8 cellular contexts compared by ENCODE assay signal in the genomic region with DNA sequence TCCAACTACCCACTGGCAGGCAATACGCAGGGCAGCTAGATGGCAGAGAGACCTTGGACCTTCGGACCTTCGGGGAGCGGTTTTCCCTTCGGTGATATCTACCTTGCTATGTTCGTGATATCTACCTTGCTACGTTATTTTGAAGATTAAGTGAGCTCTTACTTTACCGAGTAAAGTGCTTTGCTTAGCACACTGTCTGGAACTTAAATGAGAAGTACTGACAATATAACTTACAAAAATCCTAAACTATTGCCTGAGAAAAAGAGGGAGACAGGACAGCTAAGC. TPM values are rescaled to one million over a fixed set of nuclear protein-coding genes. Genes with fewer than 3 reads are reported as not detected.
DNase-seq lines count a peak whose midpoint lies in the region; ATAC-seq, FAIRE-seq and TF ChIP-seq lines count a peak whose summit lies in the region.

No MANE protein-coding gene starts in this region.

- DNase-seq in A549 (ENCODE audit: low read depth in 1 of 2, low spot score in 1 of 2) (no peak), WERI-Rb-1 (peak; percentile 23), midbrain (lab: John Stamatoyannopoulos, UW) (no peak), AG08395 (ENCODE audit: low spot score) (no peak), NOMO-1 treated with DMSO at 0.1 percent for 48 hours (lab: John Stamatoyannopoulos, UW; ENCODE audit: unreplicated experiment) (no peak)

- ATAC-seq in A549 (no peak), GM21526 (IDR thresholded peaks at IDR 0.05; ENCODE audit: low FRiP score, unreplicated experiment) (peak; percentile 15)

- CTCF ChIA-PET in A549 (lab: Yijun Ruan, JAX) = interaction anchor here (0.8 to 1.5 kb wide), 6 partner anchors 26 to 128 kb away, joined by 3 to 6 read pairs (median 4); no protein-coding TSS in a partner anchor

- WGBS in A549 (ENCODE audit: missing lambda C conversion rate) = 1% methylated on average over 8 of the region's 8 CpGs

- H3K4me1 ChIP-seq in A549 (peaks cover 19% of the 10 kb centered on the region), stomach smooth muscle (ENCODE audit: control insufficient read depth, insufficient read depth, low read length) (peaks cover 16% of the 10 kb centered on the region)

- TF ChIP-seq CTCF in A549 (IDR thresholded peaks at IDR 0.05) (no peak), WERI-Rb-1 (IDR thresholded peaks at IDR 0.05; ENCODE audit: low read depth, low read length) (no peak)

- FAIRE-seq in A549 (lab: Jason Lieb, UNC) = no peak

- TF ChIP-seq EP300 in A549 (IDR thresholded peaks at IDR 0.05) = no peak

- TF ChIP-seq RAD21 in A549 (conservative IDR thresholded peaks at IDR 0.05 in 1 of 2, IDR thresholded peaks at IDR 0.05 in 1 of 2) = no peak

- H3K36me3 ChIP-seq in WERI-Rb-1 (no peaks in the 10 kb centered on the region), stomach smooth muscle (ENCODE audit: control insufficient read depth in 2 of 2, insufficient read depth in 2 of 2, low read length in 2 of 2) (no peaks in the 10 kb centered on the region)

- H3K9me3 ChIP-seq in A549 = no peaks in the 10 kb centered on the region
- no peaks in the 10 kb centered on the region for H3K9me3 ChIP-seq in WERI-Rb-1 (ENCODE audit: severe bottlenecking)
- no peaks in the 10 kb centered on the region for H3K9me3 ChIP-seq in stomach smooth muscle (ENCODE audit: control insufficient read depth in 2 of 2, low read length in 2 of 2)

- TF ChIP-seq POLR2A in A549 (IDR thresholded peaks at IDR 0.05; ENCODE audit: low read length) = no peak; the same call in 1 of the 2 replicates

- POLR2A ChIA-PET in A549 (lab: Yijun Ruan, JAX) = interaction anchor here (0.6 to 3.2 kb wide), 10 partner anchors 11 to 142 kb away, joined by 3 to 53 read pairs (median 12); a partner anchor contains a TSS

- H3K4me3 ChIP-seq in A549 (peak overlapping the region; percentile 63), WERI-Rb-1 (ENCODE audit: low read depth, low read length) (peak overlapping the region; percentile 80), iPS-11a (ENCODE audit: low read depth, low read length) (peak overlapping the region; percentile 77), stomach smooth muscle (ENCODE audit: low read length in 2 of 2) (peak overlapping the region; percentile 74 to 85)

- H3K27me3 ChIP-seq in WERI-Rb-1 (ENCODE audit: insufficient read depth, low read depth, severe bottlenecking) (no peaks in the 10 kb centered on the region), stomach smooth muscle (ENCODE audit: control insufficient read depth in 1 of 2, insufficient read depth in 2 of 2, low read length in 2 of 2) (no peaks in the 10 kb centered on the region)

- peak overlapping the region; percentile 74 for H3K4me2 ChIP-seq in A549

- peak overlapping the region; percentile 98 to 100 for H3K9ac ChIP-seq in stomach smooth muscle (ENCODE audit: low read length in 2 of 2)

- H3K27ac ChIP-seq in A549 (peak overlapping the region; percentile 99 to 100), WERI-Rb-1 (peak overlapping the region; percentile 99), stomach smooth muscle (ENCODE audit: low read length) (peak overlapping the region; percentile 100)

TF ChIP-seq in A549, 52 proteins besides CTCF, POLR2A, EP300 and RAD21:
- TF ChIP-seq HOXB5 (CRISPR knock-in tag; IDR thresholded peaks at IDR 0.05) = no peak

RNA-seq across cellular contexts. Expression of a gene that starts 1.0 kb away (rescaled TPM):
- 4.0 and 5.5 TPM in 2 replicates for polyA plus RNA-seq in A549 (2011; rRNA removed)
- 2.1 and 2.4 TPM in 2 replicates for polyA plus RNA-seq in A549 (2012; cell fraction: cytosol; rRNA removed)
- 7.9 and 8.8 TPM in 2 replicates for polyA plus RNA-seq in A549 (2012; cell fraction: nucleus; rRNA removed)
- 2.8 to 3.1 TPM (median 2.8 TPM) in 3 replicates for polyA plus RNA-seq in A549 (2017; fragmentation: RNase III; extraction: RNeasy Plus Mini Kit Qiagen cat#74134 plus additional on column Dnase treatment)
- 14.6 and 23.4 TPM in 2 replicates for polyA minus RNA-seq in A549 (2011; rRNA and poly(A)+ RNA removed)
